In the genomic region with DNA sequence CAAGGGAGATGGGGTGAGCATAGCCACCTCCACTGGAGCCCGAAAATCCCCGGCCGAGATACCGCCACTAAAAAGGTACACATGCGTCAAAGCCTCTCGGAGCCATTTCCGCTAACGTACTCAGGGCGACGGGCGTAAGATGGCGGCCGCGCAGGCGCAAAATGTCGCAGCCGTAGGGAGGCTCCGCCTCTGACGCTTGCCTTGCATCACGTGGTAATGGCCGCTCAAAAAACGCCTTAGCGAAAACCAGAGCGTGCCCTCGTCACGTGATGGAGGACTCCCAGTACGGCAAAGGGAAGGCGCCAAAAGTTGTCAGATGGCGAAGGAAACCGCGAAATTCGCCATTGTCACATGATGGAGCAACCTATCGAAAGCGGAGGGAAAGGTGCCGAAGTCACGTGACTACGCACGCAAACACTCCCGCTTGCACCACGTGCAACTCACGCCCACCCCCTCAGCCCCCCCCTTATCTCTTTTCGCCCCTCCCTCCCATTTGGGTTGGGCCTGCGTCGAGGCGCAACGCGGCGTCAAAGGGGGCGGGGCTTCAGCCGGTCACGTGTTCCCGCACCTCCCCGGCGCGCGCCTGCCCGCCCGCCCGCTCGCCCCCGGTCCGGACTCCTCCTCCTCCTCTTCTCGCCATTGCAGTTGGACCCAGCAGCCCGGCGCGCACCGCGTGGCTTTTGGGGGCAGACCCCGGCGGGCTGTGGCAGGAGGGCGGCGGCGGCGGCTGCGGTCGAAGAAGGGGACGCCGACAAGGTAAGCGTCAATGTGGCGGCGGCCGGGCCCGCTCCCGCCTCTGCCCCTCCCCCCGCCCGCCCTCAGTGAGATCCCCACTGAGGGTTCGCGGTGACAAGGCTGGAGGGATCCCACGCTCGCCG, we compare ENCODE assay signal across 1 cellular context.
A peak's percentile ranks its signal among the peaks of the same experiment; 100 is the strongest.
TF ChIP-seq lines count a peak whose summit lies in the region.

Gene ILF3 (plus strand): TSS at position 615 of the 878 bp plus-strand sequence. CDS start 16,260 bp downstream, outside the sequence.

TF ChIP-seq in WTC11, 78 proteins besides CTCF, POLR2A, EP300 and RAD21 (continued from another document):
- TF ChIP-seq, protein P1, sequence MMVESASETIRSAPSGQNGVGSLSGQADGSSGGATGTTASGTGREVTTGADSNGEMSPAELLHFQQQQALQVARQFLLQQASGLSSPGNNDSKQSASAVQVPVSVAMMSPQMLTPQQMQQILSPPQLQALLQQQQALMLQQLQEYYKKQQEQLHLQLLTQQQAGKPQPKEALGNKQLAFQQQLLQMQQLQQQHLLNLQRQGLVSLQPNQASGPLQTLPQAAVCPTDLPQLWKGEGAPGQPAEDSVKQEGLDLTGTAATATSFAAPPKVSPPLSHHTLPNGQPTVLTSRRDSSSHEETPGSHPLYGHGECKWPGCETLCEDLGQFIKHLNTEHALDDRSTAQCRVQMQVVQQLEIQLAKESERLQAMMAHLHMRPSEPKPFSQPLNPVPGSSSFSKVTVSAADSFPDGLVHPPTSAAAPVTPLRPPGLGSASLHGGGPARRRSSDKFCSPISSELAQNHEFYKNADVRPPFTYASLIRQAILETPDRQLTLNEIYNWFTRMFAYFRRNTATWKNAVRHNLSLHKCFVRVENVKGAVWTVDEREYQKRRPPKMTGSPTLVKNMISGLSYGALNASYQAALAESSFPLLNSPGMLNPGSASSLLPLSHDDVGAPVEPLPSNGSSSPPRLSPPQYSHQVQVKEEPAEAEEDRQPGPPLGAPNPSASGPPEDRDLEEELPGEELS (CRISPR knock-in tag; IDR thresholded peaks at IDR 0.05), result peak; percentile 4
- TF ChIP-seq, protein P2, sequence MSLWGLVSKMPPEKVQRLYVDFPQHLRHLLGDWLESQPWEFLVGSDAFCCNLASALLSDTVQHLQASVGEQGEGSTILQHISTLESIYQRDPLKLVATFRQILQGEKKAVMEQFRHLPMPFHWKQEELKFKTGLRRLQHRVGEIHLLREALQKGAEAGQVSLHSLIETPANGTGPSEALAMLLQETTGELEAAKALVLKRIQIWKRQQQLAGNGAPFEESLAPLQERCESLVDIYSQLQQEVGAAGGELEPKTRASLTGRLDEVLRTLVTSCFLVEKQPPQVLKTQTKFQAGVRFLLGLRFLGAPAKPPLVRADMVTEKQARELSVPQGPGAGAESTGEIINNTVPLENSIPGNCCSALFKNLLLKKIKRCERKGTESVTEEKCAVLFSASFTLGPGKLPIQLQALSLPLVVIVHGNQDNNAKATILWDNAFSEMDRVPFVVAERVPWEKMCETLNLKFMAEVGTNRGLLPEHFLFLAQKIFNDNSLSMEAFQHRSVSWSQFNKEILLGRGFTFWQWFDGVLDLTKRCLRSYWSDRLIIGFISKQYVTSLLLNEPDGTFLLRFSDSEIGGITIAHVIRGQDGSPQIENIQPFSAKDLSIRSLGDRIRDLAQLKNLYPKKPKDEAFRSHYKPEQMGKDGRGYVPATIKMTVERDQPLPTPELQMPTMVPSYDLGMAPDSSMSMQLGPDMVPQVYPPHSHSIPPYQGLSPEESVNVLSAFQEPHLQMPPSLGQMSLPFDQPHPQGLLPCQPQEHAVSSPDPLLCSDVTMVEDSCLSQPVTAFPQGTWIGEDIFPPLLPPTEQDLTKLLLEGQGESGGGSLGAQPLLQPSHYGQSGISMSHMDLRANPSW (CRISPR knock-in tag; conservative IDR thresholded peaks at IDR 0.05; ENCODE audit: low read depth), result no peak
- TF ChIP-seq, protein P3, sequence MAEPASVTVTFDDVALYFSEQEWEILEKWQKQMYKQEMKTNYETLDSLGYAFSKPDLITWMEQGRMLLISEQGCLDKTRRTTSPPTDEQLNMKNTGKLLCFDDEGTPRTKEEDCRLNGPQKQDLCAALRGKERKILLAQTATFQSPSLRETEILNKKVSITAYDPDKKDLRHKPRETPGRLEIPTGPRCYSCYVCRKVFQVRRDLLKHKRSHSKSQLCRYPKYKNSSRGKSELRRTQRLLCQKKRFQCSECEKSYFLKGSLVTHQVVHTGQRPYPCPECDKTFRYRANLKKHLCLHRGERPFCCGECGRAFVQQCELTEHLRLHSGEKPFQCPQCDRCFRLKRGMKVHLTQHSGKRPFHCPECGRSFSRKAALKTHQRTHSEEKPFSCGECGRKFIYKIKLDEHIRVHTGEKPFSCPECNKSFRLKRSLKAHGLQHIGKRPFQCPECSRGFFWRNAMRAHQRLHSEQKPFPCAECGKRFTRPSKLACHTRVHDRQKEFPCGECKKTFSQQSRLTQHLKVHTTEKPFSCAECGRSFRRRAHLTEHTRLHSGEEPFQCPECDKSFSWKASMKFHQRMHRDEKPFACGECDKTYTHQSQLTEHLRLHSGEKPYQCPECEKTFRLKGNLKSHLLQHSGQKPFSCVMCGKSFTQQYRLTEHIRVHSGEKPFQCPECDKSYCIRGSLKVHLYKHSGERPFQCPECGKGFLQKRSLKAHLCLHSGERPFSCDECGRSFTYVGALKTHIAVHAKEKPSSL (CRISPR knock-in tag; conservative IDR thresholded peaks at IDR 0.05), result no peak
- TF ChIP-seq ZNF121 (CRISPR knock-in tag; IDR thresholded peaks at IDR 0.05) (no peak), ATF1 (CRISPR knock-in tag; IDR thresholded peaks at IDR 0.05) (peak; percentile 62; the same call in 1 of the 2 replicates), IRF1 (CRISPR knock-in tag; IDR thresholded peaks at IDR 0.05) (no peak; the same call in 1 of the 2 replicates), RELA (CRISPR knock-in tag; IDR thresholded peaks at IDR 0.05; ENCODE audit: borderline replicate concordance) (peak; percentile 76; the same call in 1 of the 2 replicates), ERG (CRISPR knock-in tag; IDR thresholded peaks at IDR 0.05) (no peak), ZNF396 (CRISPR knock-in tag; IDR thresholded peaks at IDR 0.05; ENCODE audit: borderline replicate concordance) (no peak), MYBL2 (CRISPR knock-in tag; IDR thresholded peaks at IDR 0.05) (peak; percentile 96; the same call in 1 of the 2 replicates), GABPB1 (CRISPR knock-in tag; IDR thresholded peaks at IDR 0.05) (peak; percentile 88), NFATC4 (CRISPR knock-in tag; IDR thresholded peaks at IDR 0.05) (no peak), ZNF317 (CRISPR knock-in tag; IDR thresholded peaks at IDR 0.05; ENCODE audit: borderline replicate concordance, low read depth) (no peak; the same call in 1 of the 2 replicates), ZNF416 (CRISPR knock-in tag; IDR thresholded peaks at IDR 0.05) (no peak), FOXK1 (CRISPR knock-in tag; IDR thresholded peaks at IDR 0.05) (peak; percentile 97)
- TF ChIP-seq, protein P4, sequence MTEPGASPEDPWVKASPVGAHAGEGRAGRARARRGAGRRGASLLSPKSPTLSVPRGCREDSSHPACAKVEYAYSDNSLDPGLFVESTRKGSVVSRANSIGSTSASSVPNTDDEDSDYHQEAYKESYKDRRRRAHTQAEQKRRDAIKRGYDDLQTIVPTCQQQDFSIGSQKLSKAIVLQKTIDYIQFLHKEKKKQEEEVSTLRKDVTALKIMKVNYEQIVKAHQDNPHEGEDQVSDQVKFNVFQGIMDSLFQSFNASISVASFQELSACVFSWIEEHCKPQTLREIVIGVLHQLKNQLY (CRISPR knock-in tag; IDR thresholded peaks at IDR 0.05), result no peak
- TF ChIP-seq, protein P5, sequence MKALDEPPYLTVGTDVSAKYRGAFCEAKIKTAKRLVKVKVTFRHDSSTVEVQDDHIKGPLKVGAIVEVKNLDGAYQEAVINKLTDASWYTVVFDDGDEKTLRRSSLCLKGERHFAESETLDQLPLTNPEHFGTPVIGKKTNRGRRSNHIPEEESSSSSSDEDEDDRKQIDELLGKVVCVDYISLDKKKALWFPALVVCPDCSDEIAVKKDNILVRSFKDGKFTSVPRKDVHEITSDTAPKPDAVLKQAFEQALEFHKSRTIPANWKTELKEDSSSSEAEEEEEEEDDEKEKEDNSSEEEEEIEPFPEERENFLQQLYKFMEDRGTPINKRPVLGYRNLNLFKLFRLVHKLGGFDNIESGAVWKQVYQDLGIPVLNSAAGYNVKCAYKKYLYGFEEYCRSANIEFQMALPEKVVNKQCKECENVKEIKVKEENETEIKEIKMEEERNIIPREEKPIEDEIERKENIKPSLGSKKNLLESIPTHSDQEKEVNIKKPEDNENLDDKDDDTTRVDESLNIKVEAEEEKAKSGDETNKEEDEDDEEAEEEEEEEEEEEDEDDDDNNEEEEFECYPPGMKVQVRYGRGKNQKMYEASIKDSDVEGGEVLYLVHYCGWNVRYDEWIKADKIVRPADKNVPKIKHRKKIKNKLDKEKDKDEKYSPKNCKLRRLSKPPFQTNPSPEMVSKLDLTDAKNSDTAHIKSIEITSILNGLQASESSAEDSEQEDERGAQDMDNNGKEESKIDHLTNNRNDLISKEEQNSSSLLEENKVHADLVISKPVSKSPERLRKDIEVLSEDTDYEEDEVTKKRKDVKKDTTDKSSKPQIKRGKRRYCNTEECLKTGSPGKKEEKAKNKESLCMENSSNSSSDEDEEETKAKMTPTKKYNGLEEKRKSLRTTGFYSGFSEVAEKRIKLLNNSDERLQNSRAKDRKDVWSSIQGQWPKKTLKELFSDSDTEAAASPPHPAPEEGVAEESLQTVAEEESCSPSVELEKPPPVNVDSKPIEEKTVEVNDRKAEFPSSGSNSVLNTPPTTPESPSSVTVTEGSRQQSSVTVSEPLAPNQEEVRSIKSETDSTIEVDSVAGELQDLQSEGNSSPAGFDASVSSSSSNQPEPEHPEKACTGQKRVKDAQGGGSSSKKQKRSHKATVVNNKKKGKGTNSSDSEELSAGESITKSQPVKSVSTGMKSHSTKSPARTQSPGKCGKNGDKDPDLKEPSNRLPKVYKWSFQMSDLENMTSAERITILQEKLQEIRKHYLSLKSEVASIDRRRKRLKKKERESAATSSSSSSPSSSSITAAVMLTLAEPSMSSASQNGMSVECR (CRISPR knock-in tag; IDR thresholded peaks at IDR 0.05; ENCODE audit: borderline replicate concordance), result no peak
- TF ChIP-seq, protein P6, sequence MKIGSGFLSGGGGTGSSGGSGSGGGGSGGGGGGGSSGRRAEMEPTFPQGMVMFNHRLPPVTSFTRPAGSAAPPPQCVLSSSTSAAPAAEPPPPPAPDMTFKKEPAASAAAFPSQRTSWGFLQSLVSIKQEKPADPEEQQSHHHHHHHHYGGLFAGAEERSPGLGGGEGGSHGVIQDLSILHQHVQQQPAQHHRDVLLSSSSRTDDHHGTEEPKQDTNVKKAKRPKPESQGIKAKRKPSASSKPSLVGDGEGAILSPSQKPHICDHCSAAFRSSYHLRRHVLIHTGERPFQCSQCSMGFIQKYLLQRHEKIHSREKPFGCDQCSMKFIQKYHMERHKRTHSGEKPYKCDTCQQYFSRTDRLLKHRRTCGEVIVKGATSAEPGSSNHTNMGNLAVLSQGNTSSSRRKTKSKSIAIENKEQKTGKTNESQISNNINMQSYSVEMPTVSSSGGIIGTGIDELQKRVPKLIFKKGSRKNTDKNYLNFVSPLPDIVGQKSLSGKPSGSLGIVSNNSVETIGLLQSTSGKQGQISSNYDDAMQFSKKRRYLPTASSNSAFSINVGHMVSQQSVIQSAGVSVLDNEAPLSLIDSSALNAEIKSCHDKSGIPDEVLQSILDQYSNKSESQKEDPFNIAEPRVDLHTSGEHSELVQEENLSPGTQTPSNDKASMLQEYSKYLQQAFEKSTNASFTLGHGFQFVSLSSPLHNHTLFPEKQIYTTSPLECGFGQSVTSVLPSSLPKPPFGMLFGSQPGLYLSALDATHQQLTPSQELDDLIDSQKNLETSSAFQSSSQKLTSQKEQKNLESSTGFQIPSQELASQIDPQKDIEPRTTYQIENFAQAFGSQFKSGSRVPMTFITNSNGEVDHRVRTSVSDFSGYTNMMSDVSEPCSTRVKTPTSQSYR (CRISPR knock-in tag; IDR thresholded peaks at IDR 0.05), result no peak
- TF ChIP-seq, protein P7, sequence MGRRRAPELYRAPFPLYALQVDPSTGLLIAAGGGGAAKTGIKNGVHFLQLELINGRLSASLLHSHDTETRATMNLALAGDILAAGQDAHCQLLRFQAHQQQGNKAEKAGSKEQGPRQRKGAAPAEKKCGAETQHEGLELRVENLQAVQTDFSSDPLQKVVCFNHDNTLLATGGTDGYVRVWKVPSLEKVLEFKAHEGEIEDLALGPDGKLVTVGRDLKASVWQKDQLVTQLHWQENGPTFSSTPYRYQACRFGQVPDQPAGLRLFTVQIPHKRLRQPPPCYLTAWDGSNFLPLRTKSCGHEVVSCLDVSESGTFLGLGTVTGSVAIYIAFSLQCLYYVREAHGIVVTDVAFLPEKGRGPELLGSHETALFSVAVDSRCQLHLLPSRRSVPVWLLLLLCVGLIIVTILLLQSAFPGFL (CRISPR knock-in tag; IDR thresholded peaks at IDR 0.05; ENCODE audit: borderline replicate concordance), result 0 out of 2 replicates have a peak, but pooled peaks have one; percentile 15
- TF ChIP-seq, protein P8, sequence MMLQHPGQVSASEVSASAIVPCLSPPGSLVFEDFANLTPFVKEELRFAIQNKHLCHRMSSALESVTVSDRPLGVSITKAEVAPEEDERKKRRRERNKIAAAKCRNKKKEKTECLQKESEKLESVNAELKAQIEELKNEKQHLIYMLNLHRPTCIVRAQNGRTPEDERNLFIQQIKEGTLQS (CRISPR knock-in tag; conservative IDR thresholded peaks at IDR 0.05), result no peak
